ENCODE assay signal across 1 cellular context in genomic region chr2:157443795-157444642, GRCh38.
A peak's percentile ranks its signal among the peaks of the same experiment; 100 is the strongest.
TF ChIP-seq lines count a peak whose summit lies in the region.

Gene CYTIP (minus strand): TSS chr2:157444089. CDS start chr2:157444020, 69 bp downstream.

TF ChIP-seq in GM12878, 131 proteins besides CTCF, POLR2A, EP300 and RAD21 (continued from another document and continues in another):
- peak; percentile 91; the same call in 2 of the 3 replicates for TF ChIP-seq POU2F2 (IDR thresholded peaks at IDR 0.05; ENCODE audit: borderline replicate concordance, low read depth, low read length)
- peak; percentile 65 for TF ChIP-seq NR2F1 (conservative IDR thresholded peaks at IDR 0.05)
- no peak for TF ChIP-seq FOXK2 (IDR thresholded peaks at IDR 0.05)
- peak; percentile 73; the same call in 1 of the 2 replicates for TF ChIP-seq CBFB (IDR thresholded peaks at IDR 0.05; ENCODE audit: low read depth)
- TF ChIP-seq HCFC1 (IDR thresholded peaks at IDR 0.05; ENCODE audit: low read length) = peak; percentile 17; the same call in 1 of the 2 replicates
- no peak for TF ChIP-seq NR2C1 (IDR thresholded peaks at IDR 0.05)
- TF ChIP-seq ZNF274 (IDR thresholded peaks at IDR 0.05; ENCODE audit: insufficient read depth, insufficient read length) = no peak
- TF ChIP-seq, protein P1, sequence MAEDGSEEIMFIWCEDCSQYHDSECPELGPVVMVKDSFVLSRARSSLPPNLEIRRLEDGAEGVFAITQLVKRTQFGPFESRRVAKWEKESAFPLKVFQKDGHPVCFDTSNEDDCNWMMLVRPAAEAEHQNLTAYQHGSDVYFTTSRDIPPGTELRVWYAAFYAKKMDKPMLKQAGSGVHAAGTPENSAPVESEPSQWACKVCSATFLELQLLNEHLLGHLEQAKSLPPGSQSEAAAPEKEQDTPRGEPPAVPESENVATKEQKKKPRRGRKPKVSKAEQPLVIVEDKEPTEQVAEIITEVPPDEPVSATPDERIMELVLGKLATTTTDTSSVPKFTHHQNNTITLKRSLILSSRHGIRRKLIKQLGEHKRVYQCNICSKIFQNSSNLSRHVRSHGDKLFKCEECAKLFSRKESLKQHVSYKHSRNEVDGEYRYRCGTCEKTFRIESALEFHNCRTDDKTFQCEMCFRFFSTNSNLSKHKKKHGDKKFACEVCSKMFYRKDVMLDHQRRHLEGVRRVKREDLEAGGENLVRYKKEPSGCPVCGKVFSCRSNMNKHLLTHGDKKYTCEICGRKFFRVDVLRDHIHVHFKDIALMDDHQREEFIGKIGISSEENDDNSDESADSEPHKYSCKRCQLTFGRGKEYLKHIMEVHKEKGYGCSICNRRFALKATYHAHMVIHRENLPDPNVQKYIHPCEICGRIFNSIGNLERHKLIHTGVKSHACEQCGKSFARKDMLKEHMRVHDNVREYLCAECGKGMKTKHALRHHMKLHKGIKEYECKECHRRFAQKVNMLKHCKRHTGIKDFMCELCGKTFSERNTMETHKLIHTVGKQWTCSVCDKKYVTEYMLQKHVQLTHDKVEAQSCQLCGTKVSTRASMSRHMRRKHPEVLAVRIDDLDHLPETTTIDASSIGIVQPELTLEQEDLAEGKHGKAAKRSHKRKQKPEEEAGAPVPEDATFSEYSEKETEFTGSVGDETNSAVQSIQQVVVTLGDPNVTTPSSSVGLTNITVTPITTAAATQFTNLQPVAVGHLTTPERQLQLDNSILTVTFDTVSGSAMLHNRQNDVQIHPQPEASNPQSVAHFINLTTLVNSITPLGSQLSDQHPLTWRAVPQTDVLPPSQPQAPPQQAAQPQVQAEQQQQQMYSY (CRISPR knock-in tag; IDR thresholded peaks at IDR 0.05) = no peak
- peak; percentile 57 for TF ChIP-seq YY1 (IDR thresholded peaks at IDR 0.05; ENCODE audit: low read depth, low read length)
- TF ChIP-seq SMARCA5 (IDR thresholded peaks at IDR 0.05) = no peak
- TF ChIP-seq MEF2B (IDR thresholded peaks at IDR 0.05; ENCODE audit: partially characterized antibody, poor library complexity, severe bottlenecking) = no peak
- peak; percentile 73 for TF ChIP-seq ZNF207 (IDR thresholded peaks at IDR 0.05; ENCODE audit: borderline replicate concordance)
- peak; percentile 50; the same call in 1 of the 2 replicates for TF ChIP-seq ATF3 (IDR thresholded peaks at IDR 0.05; ENCODE audit: borderline replicate concordance, extremely low read depth, low read depth, low read length)
- TF ChIP-seq, protein P2, sequence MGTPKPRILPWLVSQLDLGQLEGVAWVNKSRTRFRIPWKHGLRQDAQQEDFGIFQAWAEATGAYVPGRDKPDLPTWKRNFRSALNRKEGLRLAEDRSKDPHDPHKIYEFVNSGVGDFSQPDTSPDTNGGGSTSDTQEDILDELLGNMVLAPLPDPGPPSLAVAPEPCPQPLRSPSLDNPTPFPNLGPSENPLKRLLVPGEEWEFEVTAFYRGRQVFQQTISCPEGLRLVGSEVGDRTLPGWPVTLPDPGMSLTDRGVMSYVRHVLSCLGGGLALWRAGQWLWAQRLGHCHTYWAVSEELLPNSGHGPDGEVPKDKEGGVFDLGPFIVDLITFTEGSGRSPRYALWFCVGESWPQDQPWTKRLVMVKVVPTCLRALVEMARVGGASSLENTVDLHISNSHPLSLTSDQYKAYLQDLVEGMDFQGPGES (IDR thresholded peaks at IDR 0.05) = no peak
- TF ChIP-seq LARP7 (IDR thresholded peaks at IDR 0.05) = 0 out of 2 replicates have a peak, but pooled peaks have one; percentile 66
- TF ChIP-seq TCF3 (IDR thresholded peaks at IDR 0.05; ENCODE audit: borderline replicate concordance, insufficient read depth, low read depth, low read length) = peak; percentile 55; the same call in 1 of the 2 replicates
- TF ChIP-seq CUX1 (IDR thresholded peaks at IDR 0.05; ENCODE audit: insufficient replicate concordance, low read depth, low read length) = no peak
- TF ChIP-seq EED (IDR thresholded peaks at IDR 0.05; ENCODE audit: low read depth) = peak; percentile 40; the same call in 1 of the 2 replicates
- 0 out of 2 replicates have a peak, but pooled peaks have one; percentile 47 for TF ChIP-seq BCL11A (IDR thresholded peaks at IDR 0.05; ENCODE audit: low read depth, low read length)
- peak; percentile 91 for TF ChIP-seq PML (IDR thresholded peaks at IDR 0.05; ENCODE audit: low read length)
- no peak for TF ChIP-seq BMI1 (IDR thresholded peaks at IDR 0.05; ENCODE audit: borderline replicate concordance)
- TF ChIP-seq RCOR1 (conservative IDR thresholded peaks at IDR 0.05; ENCODE audit: low read depth, low read length) = no peak
- TF ChIP-seq BRCA1 (IDR thresholded peaks at IDR 0.05; ENCODE audit: low read depth, low read length) = no peak
- TF ChIP-seq CBX5 (IDR thresholded peaks at IDR 0.05; ENCODE audit: low read depth) = no peak
- TF ChIP-seq, protein P3, sequence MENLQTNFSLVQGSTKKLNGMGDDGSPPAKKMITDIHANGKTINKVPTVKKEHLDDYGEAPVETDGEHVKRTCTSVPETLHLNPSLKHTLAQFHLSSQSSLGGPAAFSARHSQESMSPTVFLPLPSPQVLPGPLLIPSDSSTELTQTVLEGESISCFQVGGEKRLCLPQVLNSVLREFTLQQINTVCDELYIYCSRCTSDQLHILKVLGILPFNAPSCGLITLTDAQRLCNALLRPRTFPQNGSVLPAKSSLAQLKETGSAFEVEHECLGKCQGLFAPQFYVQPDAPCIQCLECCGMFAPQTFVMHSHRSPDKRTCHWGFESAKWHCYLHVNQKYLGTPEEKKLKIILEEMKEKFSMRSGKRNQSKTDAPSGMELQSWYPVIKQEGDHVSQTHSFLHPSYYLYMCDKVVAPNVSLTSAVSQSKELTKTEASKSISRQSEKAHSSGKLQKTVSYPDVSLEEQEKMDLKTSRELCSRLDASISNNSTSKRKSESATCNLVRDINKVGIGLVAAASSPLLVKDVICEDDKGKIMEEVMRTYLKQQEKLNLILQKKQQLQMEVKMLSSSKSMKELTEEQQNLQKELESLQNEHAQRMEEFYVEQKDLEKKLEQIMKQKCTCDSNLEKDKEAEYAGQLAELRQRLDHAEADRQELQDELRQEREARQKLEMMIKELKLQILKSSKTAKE (IDR thresholded peaks at IDR 0.05; ENCODE audit: low read depth, poor library complexity, severe bottlenecking) = peak; percentile 45
- TF ChIP-seq, protein P4, sequence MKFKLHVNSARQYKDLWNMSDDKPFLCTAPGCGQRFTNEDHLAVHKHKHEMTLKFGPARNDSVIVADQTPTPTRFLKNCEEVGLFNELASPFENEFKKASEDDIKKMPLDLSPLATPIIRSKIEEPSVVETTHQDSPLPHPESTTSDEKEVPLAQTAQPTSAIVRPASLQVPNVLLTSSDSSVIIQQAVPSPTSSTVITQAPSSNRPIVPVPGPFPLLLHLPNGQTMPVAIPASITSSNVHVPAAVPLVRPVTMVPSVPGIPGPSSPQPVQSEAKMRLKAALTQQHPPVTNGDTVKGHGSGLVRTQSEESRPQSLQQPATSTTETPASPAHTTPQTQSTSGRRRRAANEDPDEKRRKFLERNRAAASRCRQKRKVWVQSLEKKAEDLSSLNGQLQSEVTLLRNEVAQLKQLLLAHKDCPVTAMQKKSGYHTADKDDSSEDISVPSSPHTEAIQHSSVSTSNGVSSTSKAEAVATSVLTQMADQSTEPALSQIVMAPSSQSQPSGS (IDR thresholded peaks at IDR 0.05; ENCODE audit: low read length) = peak; percentile 44; the same call in 1 of the 2 replicates
- TF ChIP-seq ZNF622 (IDR thresholded peaks at IDR 0.05) = no peak
- TF ChIP-seq ZNF384 (IDR thresholded peaks at IDR 0.05; ENCODE audit: borderline replicate concordance, low read depth, low read length) = peak; percentile 52; the same call in 1 of the 2 replicates
- TF ChIP-seq RELA (IDR thresholded peaks at IDR 0.05; ENCODE audit: borderline replicate concordance, partially characterized antibody) = no peak
- no peak for TF ChIP-seq SREBF2 (IDR thresholded peaks at IDR 0.05; ENCODE audit: low read length)
- TF ChIP-seq, protein P5, sequence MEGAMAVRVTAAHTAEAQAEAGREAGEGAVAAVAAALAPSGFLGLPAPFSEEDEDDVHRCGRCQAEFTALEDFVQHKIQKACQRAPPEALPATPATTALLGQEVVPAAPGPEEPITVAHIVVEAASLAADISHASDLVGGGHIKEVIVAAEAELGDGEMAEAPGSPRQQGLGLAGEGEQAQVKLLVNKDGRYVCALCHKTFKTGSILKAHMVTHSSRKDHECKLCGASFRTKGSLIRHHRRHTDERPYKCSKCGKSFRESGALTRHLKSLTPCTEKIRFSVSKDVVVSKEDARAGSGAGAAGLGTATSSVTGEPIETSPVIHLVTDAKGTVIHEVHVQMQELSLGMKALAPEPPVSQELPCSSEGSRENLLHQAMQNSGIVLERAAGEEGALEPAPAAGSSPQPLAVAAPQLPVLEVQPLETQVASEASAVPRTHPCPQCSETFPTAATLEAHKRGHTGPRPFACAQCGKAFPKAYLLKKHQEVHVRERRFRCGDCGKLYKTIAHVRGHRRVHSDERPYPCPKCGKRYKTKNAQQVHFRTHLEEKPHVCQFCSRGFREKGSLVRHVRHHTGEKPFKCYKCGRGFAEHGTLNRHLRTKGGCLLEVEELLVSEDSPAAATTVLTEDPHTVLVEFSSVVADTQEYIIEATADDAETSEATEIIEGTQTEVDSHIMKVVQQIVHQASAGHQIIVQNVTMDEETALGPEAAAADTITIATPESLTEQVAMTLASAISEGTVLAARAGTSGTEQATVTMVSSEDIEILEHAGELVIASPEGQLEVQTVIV (IDR thresholded peaks at IDR 0.05; ENCODE audit: borderline replicate concordance, partially characterized antibody) = no peak
- TF ChIP-seq YBX1 (IDR thresholded peaks at IDR 0.05) = no peak
- TF ChIP-seq, protein P6, sequence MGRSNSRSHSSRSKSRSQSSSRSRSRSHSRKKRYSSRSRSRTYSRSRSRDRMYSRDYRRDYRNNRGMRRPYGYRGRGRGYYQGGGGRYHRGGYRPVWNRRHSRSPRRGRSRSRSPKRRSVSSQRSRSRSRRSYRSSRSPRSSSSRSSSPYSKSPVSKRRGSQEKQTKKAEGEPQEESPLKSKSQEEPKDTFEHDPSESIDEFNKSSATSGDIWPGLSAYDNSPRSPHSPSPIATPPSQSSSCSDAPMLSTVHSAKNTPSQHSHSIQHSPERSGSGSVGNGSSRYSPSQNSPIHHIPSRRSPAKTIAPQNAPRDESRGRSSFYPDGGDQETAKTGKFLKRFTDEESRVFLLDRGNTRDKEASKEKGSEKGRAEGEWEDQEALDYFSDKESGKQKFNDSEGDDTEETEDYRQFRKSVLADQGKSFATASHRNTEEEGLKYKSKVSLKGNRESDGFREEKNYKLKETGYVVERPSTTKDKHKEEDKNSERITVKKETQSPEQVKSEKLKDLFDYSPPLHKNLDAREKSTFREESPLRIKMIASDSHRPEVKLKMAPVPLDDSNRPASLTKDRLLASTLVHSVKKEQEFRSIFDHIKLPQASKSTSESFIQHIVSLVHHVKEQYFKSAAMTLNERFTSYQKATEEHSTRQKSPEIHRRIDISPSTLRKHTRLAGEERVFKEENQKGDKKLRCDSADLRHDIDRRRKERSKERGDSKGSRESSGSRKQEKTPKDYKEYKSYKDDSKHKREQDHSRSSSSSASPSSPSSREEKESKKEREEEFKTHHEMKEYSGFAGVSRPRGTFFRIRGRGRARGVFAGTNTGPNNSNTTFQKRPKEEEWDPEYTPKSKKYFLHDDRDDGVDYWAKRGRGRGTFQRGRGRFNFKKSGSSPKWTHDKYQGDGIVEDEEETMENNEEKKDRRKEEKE (IDR thresholded peaks at IDR 0.05) = no peak
- TF ChIP-seq NR2C2 (IDR thresholded peaks at IDR 0.05; ENCODE audit: borderline replicate concordance, control insufficient read depth, insufficient read length, low read depth) = no peak
- peak; percentile 82 for TF ChIP-seq MTA3 (IDR thresholded peaks at IDR 0.05; ENCODE audit: borderline replicate concordance, low read length)
- TF ChIP-seq SMAD1 (IDR thresholded peaks at IDR 0.05; ENCODE audit: low read depth, partially characterized antibody) = peak; percentile 95
- no peak for TF ChIP-seq HDAC6 (IDR thresholded peaks at IDR 0.05; ENCODE audit: unreplicated experiment)
- peak; percentile 34; the same call in 1 of the 2 replicates for TF ChIP-seq ATF7 (IDR thresholded peaks at IDR 0.05; ENCODE audit: low read depth)
- TF ChIP-seq CHD4 (IDR thresholded peaks at IDR 0.05) = no peak
- peak; percentile 64; the same call in 1 of the 2 replicates for TF ChIP-seq TBL1XR1 (IDR thresholded peaks at IDR 0.05; ENCODE audit: low read depth, low read length)
- TF ChIP-seq PAX5 (IDR thresholded peaks at IDR 0.05; ENCODE audit: borderline replicate concordance, low read depth, low read length) = peak; percentile 76; the same call in 1 of the 2 replicates
- 0 out of 2 replicates have a peak, but pooled peaks have one; percentile 14 for TF ChIP-seq HDGF (IDR thresholded peaks at IDR 0.05)
- TF ChIP-seq CREM (IDR thresholded peaks at IDR 0.05; ENCODE audit: low read depth) = peak; percentile 33
- TF ChIP-seq RUNX3 (IDR thresholded peaks at IDR 0.05; ENCODE audit: low read length) = peak; percentile 95
- no peak for TF ChIP-seq TCF12 (IDR thresholded peaks at IDR 0.05; ENCODE audit: low read depth, low read length)
